ENCODE assay signal across 10 cellular contexts in genomic region chr12:127809236-127809635, GRCh38.
DNase-seq lines count a peak whose midpoint lies in the region; ATAC-seq, FAIRE-seq and TF ChIP-seq lines count a peak whose summit lies in the region.
"Had no signal": no experiment of that assay in that cellular context is flagged by ENCODE, and none has a peak within 500 bp of the region (broad histone marks: within the 10 kb centered on the region; RNA-seq: fewer than 3 reads in every experiment).

No MANE protein-coding gene starts in this region.

- POLR2A ChIA-PET in AG04449 (lab: Yijun Ruan, JAX), result interaction anchor here (1.1 kb wide), 1 partner anchor 24 kb away, joined by 3 read pairs; no protein-coding TSS in a partner anchor

- no peaks in the 10 kb centered on the region for H3K27me3 Mint-ChIP-seq in activated naive CD4-positive, alpha-beta T cell treated with anti-CD3 and anti-CD28 coated beads for 36 hours (ENCODE audit: low read depth)

- no peak for TF ChIP-seq CTCF in AG04449 (IDR thresholded peaks at IDR 0.05; ENCODE audit: insufficient read depth, low read length, missing control alignments)
- no peak for TF ChIP-seq CTCF in bronchial epithelial cell (IDR thresholded peaks at IDR 0.05; ENCODE audit: insufficient read depth, low read length, severe bottlenecking)
- TF ChIP-seq CTCF in lung (IDR thresholded peaks at IDR 0.05; ENCODE audit: control extremely low read depth, extremely low read depth), result no peak

- H3K4me1 ChIP-seq in lung (ENCODE audit: control insufficient read depth in 2 of 2, insufficient read depth in 2 of 2, low read length in 2 of 2), result no peaks in the 10 kb centered on the region

- peaks cover 0 to 2% of the 10 kb centered on the region in 2 donors for H3K9me3 ChIP-seq in lung (ENCODE audit: control insufficient read depth in 2 of 2, insufficient read depth in 1 of 2, low read length in 1 of 2)

- no peaks in the 10 kb centered on the region for H3K36me3 ChIP-seq in bronchial epithelial cell (ENCODE audit: control insufficient read depth, insufficient read depth, low read length)
- H3K36me3 ChIP-seq in lung (ENCODE audit: control insufficient read depth in 2 of 2, insufficient read depth in 2 of 2, low read length in 2 of 2), result no peaks in the 10 kb centered on the region

- intact Hi-C loops in activated naive CD4-positive, alpha-beta T cell treated with anti-CD3 and anti-CD28 coated beads for 36 hours (cut with micrococcal nuclease), result no loop called here

- H3K9me3 Mint-ChIP-seq in activated naive CD4-positive, alpha-beta T cell treated with anti-CD3 and anti-CD28 coated beads for 36 hours, result peaks cover 1% of the 10 kb centered on the region

- no peaks in the 10 kb centered on the region for H3K36me3 Mint-ChIP-seq in activated naive CD4-positive, alpha-beta T cell treated with anti-CD3 and anti-CD28 coated beads for 36 hours (ENCODE audit: low read depth)

- DNase-seq in AG04449 (ENCODE audit: low read depth, low spot score) (peak; percentile 46), HTR-8/SVneo (ENCODE audit: insufficient read length, low spot score) (peak; percentile 28), bronchial epithelial cell (ENCODE audit: low read depth) (peak; percentile 46), lung (ENCODE audit: low spot score) (no peak), activated gamma-delta T cell treated with Interleukin-2 at 50 U/mL for 16 hours (no peak)
- no peak for DNase-seq in activated naive CD4-positive, alpha-beta T cell treated with anti-CD3 and anti-CD28 coated beads for 36 hours

- FAIRE-seq in HTR-8/SVneo (lab: Jason Lieb, UNC) (no peak), bronchial epithelial cell (lab: Jason Lieb, UNC) (no peak)
- FAIRE-seq: D721Med had no signal

- no peak overlapping the region for H3K4me3 Mint-ChIP-seq in activated naive CD4-positive, alpha-beta T cell treated with anti-CD3 and anti-CD28 coated beads for 36 hours

- H3K4me1 Mint-ChIP-seq in activated naive CD4-positive, alpha-beta T cell treated with anti-CD3 and anti-CD28 coated beads for 36 hours (ENCODE audit: low read depth), result no peaks in the 10 kb centered on the region

- WGBS in lung, 2 donors, result 53 to 79% methylated on average over 1 of the region's 1 CpG

- no peaks in the 10 kb centered on the region for H3K27me3 ChIP-seq in bronchial epithelial cell (ENCODE audit: control insufficient read depth, insufficient read depth, low read length)
- H3K27me3 ChIP-seq in lung (ENCODE audit: control insufficient read depth, insufficient read depth), result no peaks in the 10 kb centered on the region

- H3K4me3 ChIP-seq in AG04449 (ENCODE audit: low read depth, low read length), result no peak overlapping the region
- H3K4me3 ChIP-seq in bronchial epithelial cell (ENCODE audit: low read depth, low read length), result no peak overlapping the region
- no peak overlapping the region for H3K4me3 ChIP-seq in lung

- no peak overlapping the region for H3K27ac Mint-ChIP-seq in activated naive CD4-positive, alpha-beta T cell treated with anti-CD3 and anti-CD28 coated beads for 36 hours

- H3K27ac ChIP-seq in lung (ENCODE audit: low read depth in 1 of 2, low read length in 1 of 2), result no peak overlapping the region
- H3K27ac ChIP-seq: epithelial cell of prostate had no signal

- CTCF ChIA-PET in AG04449 (lab: Yijun Ruan, JAX), result interaction anchor here (1.0 to 1.4 kb wide), 2 partner anchors 107 to 330 kb away, joined by 3 read pairs; no protein-coding TSS in a partner anchor
- CTCF ChIA-PET in activated naive CD4-positive, alpha-beta T cell treated with anti-CD3 and anti-CD28 coated beads for 36 hours (lab: Charles Lee), result no interaction called here

- ATAC-seq in lung (ENCODE audit: insufficient read depth, low FRiP score) (peak; percentile 62), HG03469 (IDR thresholded peaks at IDR 0.05; ENCODE audit: unreplicated experiment) (no peak), GM18861 (IDR thresholded peaks at IDR 0.05; ENCODE audit: unreplicated experiment) (no peak)

Comparison
In these comparisons a context has a peak if more than half of its experiments do, and no peak if none do; other contexts are left out.
1. DNase-seq: peak in AG04449 (single experiment), HTR-8/SVneo (single experiment) and bronchial epithelial cell (single experiment); none in lung (single experiment), activated naive CD4-positive, alpha-beta T cell treated with anti-CD3 and anti-CD28 coated beads for 36 hours (single experiment) and activated gamma-delta T cell treated with Interleukin-2 at 50 U/mL for 16 hours (single experiment).